In the genomic region with DNA sequence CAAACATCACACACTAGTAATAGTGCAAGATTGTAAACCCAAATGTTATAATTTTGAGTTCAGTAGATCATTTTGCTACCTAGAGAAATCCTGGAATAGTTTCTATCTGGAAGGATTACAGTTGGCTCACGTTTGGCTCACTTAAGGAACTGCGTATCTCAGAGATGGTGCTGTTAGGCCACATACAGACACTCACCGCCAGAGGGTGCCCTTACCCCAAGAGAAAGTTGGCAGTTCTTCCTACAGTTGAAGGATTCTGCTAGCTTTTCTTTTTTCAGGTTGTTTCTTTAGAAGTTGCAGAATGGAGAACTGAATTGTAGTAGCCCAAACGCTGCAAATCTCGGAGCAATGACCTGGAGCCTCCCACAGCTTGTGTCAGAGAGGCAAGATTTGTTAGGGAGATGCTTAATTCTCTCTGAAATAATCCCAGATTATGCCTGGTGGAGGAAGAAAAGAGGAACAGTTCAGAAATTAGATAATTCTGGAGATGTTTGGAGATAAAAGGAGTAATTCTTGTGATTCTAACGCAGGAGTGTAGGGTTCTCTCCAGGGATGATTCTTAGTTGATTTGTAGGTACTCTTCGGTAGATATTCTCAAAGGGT, we compare ENCODE assay signal across 8 cellular contexts.
A peak's percentile ranks its signal among the peaks of the same experiment; 100 is the strongest.
DNase-seq lines count a peak whose midpoint lies in the region; ATAC-seq lines count a peak whose summit lies in the region.

No MANE protein-coding gene starts in this region.

- H3K4me3 Mint-ChIP-seq in activated CD4-positive, alpha-beta T cell treated with anti-CD3 and anti-CD28 coated beads, Interleukin-2, amount 10 ng/mL, durations not matched to agents 7 days and 5 days: no peak overlapping the region

- no peak overlapping the region for H3K27ac ChIP-seq in effector memory CD4-positive, alpha-beta T cell (ENCODE audit: insufficient read depth, low read length, poor library complexity, severe bottlenecking)

- peak; percentile 89 for ATAC-seq in HG03354 (IDR thresholded peaks at IDR 0.05; ENCODE audit: poor library complexity, severe bottlenecking, unreplicated experiment)

- H3K9me3 Mint-ChIP-seq in activated CD4-positive, alpha-beta T cell treated with anti-CD3 and anti-CD28 coated beads, Interleukin-2, amount 10 ng/mL, durations not matched to agents 7 days and 5 days: no peaks in the 10 kb centered on the region

- no peak overlapping the region for H3K27ac Mint-ChIP-seq in activated CD4-positive, alpha-beta T cell treated with anti-CD3 and anti-CD28 coated beads, Interleukin-2, amount 10 ng/mL, durations not matched to agents 7 days and 5 days

- no peak overlapping the region for H3K4me3 ChIP-seq in effector memory CD4-positive, alpha-beta T cell (ENCODE audit: insufficient read depth, low read depth, low read length, poor library complexity, severe bottlenecking)

- H3K4me1 Mint-ChIP-seq in activated CD4-positive, alpha-beta T cell treated with anti-CD3 and anti-CD28 coated beads, Interleukin-2, amount 10 ng/mL, durations not matched to agents 7 days and 5 days: no peaks in the 10 kb centered on the region

- DNase-seq in CD1c-positive myeloid dendritic cell (ENCODE audit: extremely low spot score): peak; percentile 57
- peak; percentile 15 for DNase-seq in GM19240 (ENCODE audit: insufficient read length, low spot score)
- DNase-seq in NCI-H510A (lab: John Stamatoyannopoulos, UW): peak; percentile 29
- peak; percentile 67 for DNase-seq in activated CD4-positive, alpha-beta T cell treated with anti-CD3 and anti-CD28 coated beads, Interleukin-2, amount 10 ng/mL, durations not matched to agents 7 days and 5 days
- DNase-seq in effector memory CD4-positive, alpha-beta T cell: peak in 2 of 3 donors; percentile 4 to 19
- peak; percentile 83 for DNase-seq in medulla oblongata (ENCODE audit: extremely low spot score)
- DNase-seq in stimulated activated CD8-positive, alpha-beta memory T cell treated with anti-CD3 and anti-CD28 coated beads, Interleukin-2, amount 100 ng/mL, for 1 hour (ENCODE audit: low read depth in 2 of 2): peak; percentile 1 to 10

- peaks cover 2% of the 10 kb centered on the region for H3K27me3 Mint-ChIP-seq in activated CD4-positive, alpha-beta T cell treated with anti-CD3 and anti-CD28 coated beads, Interleukin-2, amount 10 ng/mL, durations not matched to agents 7 days and 5 days

- H3K27me3 ChIP-seq in effector memory CD4-positive, alpha-beta T cell (replicated peaks; ENCODE audit: control insufficient read depth, insufficient read depth, low read length, poor library complexity, severe bottlenecking): no peaks in the 10 kb centered on the region

- CTCF ChIA-PET in activated CD4-positive, alpha-beta T cell treated with anti-CD3 and anti-CD28 coated beads, Interleukin-2, amount 10 ng/mL, durations not matched to agents 7 days and 5 days (lab: Charles Lee): no interaction called here

- H3K36me3 ChIP-seq in effector memory CD4-positive, alpha-beta T cell (ENCODE audit: control insufficient read depth, insufficient read depth, low read length): no peaks in the 10 kb centered on the region

- H3K36me3 Mint-ChIP-seq in activated CD4-positive, alpha-beta T cell treated with anti-CD3 and anti-CD28 coated beads, Interleukin-2, amount 10 ng/mL, durations not matched to agents 7 days and 5 days (ENCODE audit: low read depth): no peaks in the 10 kb centered on the region

- no peaks in the 10 kb centered on the region for H3K4me1 ChIP-seq in effector memory CD4-positive, alpha-beta T cell (ENCODE audit: control insufficient read depth, insufficient read depth, low read length, poor library complexity, severe bottlenecking)

- POLR2A ChIA-PET in activated CD4-positive, alpha-beta T cell treated with anti-CD3 and anti-CD28 coated beads, Interleukin-2, amount 10 ng/mL, durations not matched to agents 7 days and 5 days (lab: Charles Lee): no interaction called here

- H3K9me3 ChIP-seq in effector memory CD4-positive, alpha-beta T cell (ENCODE audit: control insufficient read depth, low read length): no peaks in the 10 kb centered on the region

Comparison
In these comparisons a context has a peak if more than half of its experiments do, and no peak if none do; other contexts are left out.
1. DNase-seq: peak in every context shown above with its lines; median percentile 83 in medulla oblongata; 67 in activated CD4-positive, alpha-beta T cell treated with anti-CD3 and anti-CD28 coated beads, Interleukin-2, amount 10 ng/mL, durations not matched to agents 7 days and 5 days; 57 in CD1c-positive myeloid dendritic cell; 29 in NCI-H510A; 15 in GM19240; 12 in effector memory CD4-positive, alpha-beta T cell; 6 in stimulated activated CD8-positive, alpha-beta memory T cell treated with anti-CD3 and anti-CD28 coated beads, Interleukin-2, amount 100 ng/mL, for 1 hour.